In the genomic region with DNA sequence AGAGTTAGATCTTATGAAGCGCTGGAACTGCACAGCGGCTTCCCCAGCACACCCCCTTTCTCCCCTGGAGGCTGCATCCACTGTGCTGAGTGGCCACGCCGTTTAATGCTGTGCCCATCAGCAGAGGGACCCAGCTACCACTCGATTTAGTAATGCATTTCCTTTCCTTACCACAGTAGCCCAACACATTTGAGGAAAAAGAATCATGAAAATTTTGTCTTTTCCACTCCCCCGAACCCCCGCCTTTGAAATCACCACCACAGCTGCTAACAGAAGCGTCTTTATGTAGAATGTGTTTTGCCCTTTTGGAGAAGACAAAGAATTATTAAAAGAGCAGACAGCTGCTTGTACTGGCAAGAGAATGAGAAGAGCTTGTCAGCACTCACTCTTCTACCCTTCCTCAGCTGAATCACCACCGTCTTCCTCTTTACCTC, we compare ENCODE assay signal across 2 cellular contexts.
TF ChIP-seq lines count a peak whose summit lies in the region.

No MANE protein-coding gene starts in this region.

TF ChIP-seq in A549, 52 proteins besides CTCF, POLR2A, EP300 and RAD21 (continued from another document):
- TF ChIP-seq, protein P1, sequence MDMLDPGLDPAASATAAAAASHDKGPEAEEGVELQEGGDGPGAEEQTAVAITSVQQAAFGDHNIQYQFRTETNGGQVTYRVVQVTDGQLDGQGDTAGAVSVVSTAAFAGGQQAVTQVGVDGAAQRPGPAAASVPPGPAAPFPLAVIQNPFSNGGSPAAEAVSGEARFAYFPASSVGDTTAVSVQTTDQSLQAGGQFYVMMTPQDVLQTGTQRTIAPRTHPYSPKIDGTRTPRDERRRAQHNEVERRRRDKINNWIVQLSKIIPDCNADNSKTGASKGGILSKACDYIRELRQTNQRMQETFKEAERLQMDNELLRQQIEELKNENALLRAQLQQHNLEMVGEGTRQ (IDR thresholded peaks at IDR 0.05) = no peak
- TF ChIP-seq TFCP2L1 (CRISPR knock-in tag; IDR thresholded peaks at IDR 0.05) (no peak), HOXB13 (CRISPR knock-in tag; IDR thresholded peaks at IDR 0.05; ENCODE audit: low read depth) (no peak), HOXA7 (CRISPR knock-in tag; IDR thresholded peaks at IDR 0.05) (no peak), EHF (CRISPR knock-in tag; IDR thresholded peaks at IDR 0.05) (no peak), POLR2AphosphoS2 (conservative IDR thresholded peaks at IDR 0.05; ENCODE audit: low read length) (no peak), RNF2 (IDR thresholded peaks at IDR 0.05; ENCODE audit: borderline replicate concordance, low read depth) (no peak), NPAS2 (CRISPR knock-in tag; IDR thresholded peaks at IDR 0.05; ENCODE audit: borderline replicate concordance) (no peak), ESRRA (IDR thresholded peaks at IDR 0.05; ENCODE audit: borderline replicate concordance, low read length) (no peak), SREBF2 (IDR thresholded peaks at IDR 0.05) (no peak), KDM5A (IDR thresholded peaks at IDR 0.05) (no peak), HDAC2 (IDR thresholded peaks at IDR 0.05) (no peak), NFE2L2 (conservative IDR thresholded peaks at IDR 0.05; ENCODE audit: low read length) (no peak), RCOR1 (IDR thresholded peaks at IDR 0.05; ENCODE audit: low read depth, low read length) (no peak), FOSB (CRISPR knock-in tag; IDR thresholded peaks at IDR 0.05) (no peak)
- TF ChIP-seq, protein P2, sequence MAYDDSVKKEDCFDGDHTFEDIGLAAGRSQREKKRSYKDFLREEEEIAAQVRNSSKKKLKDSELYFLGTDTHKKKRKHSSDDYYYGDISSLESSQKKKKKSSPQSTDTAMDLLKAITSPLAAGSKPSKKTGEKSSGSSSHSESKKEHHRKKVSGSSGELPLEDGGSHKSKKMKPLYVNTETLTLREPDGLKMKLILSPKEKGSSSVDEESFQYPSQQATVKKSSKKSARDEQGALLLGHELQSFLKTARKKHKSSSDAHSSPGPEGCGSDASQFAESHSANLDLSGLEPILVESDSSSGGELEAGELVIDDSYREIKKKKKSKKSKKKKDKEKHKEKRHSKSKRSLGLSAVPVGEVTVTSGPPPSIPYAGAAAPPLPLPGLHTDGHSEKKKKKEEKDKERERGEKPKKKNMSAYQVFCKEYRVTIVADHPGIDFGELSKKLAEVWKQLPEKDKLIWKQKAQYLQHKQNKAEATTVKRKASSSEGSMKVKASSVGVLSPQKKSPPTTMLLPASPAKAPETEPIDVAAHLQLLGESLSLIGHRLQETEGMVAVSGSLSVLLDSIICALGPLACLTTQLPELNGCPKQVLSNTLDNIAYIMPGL (CRISPR knock-in tag; IDR thresholded peaks at IDR 0.05; ENCODE audit: borderline replicate concordance) = no peak
- TF ChIP-seq, protein P3, sequence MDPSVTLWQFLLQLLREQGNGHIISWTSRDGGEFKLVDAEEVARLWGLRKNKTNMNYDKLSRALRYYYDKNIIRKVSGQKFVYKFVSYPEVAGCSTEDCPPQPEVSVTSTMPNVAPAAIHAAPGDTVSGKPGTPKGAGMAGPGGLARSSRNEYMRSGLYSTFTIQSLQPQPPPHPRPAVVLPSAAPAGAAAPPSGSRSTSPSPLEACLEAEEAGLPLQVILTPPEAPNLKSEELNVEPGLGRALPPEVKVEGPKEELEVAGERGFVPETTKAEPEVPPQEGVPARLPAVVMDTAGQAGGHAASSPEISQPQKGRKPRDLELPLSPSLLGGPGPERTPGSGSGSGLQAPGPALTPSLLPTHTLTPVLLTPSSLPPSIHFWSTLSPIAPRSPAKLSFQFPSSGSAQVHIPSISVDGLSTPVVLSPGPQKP (IDR thresholded peaks at IDR 0.05; ENCODE audit: low read depth, low read length) = no peak
- TF ChIP-seq, protein P4, sequence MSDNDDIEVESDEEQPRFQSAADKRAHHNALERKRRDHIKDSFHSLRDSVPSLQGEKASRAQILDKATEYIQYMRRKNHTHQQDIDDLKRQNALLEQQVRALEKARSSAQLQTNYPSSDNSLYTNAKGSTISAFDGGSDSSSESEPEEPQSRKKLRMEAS (IDR thresholded peaks at IDR 0.05) = no peak
- TF ChIP-seq, protein P5, sequence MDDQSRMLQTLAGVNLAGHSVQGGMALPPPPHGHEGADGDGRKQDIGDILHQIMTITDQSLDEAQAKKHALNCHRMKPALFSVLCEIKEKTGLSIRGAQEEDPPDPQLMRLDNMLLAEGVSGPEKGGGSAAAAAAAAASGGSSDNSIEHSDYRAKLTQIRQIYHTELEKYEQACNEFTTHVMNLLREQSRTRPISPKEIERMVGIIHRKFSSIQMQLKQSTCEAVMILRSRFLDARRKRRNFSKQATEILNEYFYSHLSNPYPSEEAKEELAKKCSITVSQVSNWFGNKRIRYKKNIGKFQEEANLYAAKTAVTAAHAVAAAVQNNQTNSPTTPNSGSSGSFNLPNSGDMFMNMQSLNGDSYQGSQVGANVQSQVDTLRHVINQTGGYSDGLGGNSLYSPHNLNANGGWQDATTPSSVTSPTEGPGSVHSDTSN (IDR thresholded peaks at IDR 0.05) = no peak
TF ChIP-seq in A549: peak in this region for 0.

TF ChIP-seq in WTC11, 78 proteins besides CTCF, POLR2A, EP300 and RAD21 (continued from another document):
- TF ChIP-seq, protein P6, sequence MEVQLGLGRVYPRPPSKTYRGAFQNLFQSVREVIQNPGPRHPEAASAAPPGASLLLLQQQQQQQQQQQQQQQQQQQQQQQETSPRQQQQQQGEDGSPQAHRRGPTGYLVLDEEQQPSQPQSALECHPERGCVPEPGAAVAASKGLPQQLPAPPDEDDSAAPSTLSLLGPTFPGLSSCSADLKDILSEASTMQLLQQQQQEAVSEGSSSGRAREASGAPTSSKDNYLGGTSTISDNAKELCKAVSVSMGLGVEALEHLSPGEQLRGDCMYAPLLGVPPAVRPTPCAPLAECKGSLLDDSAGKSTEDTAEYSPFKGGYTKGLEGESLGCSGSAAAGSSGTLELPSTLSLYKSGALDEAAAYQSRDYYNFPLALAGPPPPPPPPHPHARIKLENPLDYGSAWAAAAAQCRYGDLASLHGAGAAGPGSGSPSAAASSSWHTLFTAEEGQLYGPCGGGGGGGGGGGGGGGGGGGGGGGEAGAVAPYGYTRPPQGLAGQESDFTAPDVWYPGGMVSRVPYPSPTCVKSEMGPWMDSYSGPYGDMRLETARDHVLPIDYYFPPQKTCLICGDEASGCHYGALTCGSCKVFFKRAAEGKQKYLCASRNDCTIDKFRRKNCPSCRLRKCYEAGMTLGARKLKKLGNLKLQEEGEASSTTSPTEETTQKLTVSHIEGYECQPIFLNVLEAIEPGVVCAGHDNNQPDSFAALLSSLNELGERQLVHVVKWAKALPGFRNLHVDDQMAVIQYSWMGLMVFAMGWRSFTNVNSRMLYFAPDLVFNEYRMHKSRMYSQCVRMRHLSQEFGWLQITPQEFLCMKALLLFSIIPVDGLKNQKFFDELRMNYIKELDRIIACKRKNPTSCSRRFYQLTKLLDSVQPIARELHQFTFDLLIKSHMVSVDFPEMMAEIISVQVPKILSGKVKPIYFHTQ (CRISPR knock-in tag; IDR thresholded peaks at IDR 0.05) = no peak
- TF ChIP-seq EMX1 (CRISPR knock-in tag; IDR thresholded peaks at IDR 0.05) (no peak), NR1H2 (CRISPR knock-in tag; IDR thresholded peaks at IDR 0.05) (no peak), FOXP1 (CRISPR knock-in tag; IDR thresholded peaks at IDR 0.05; ENCODE audit: borderline replicate concordance) (no peak), ZNF232 (CRISPR knock-in tag; IDR thresholded peaks at IDR 0.05) (no peak)
- TF ChIP-seq, protein P7, sequence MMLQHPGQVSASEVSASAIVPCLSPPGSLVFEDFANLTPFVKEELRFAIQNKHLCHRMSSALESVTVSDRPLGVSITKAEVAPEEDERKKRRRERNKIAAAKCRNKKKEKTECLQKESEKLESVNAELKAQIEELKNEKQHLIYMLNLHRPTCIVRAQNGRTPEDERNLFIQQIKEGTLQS (CRISPR knock-in tag; conservative IDR thresholded peaks at IDR 0.05) = no peak
- TF ChIP-seq, protein P4 (CRISPR knock-in tag; IDR thresholded peaks at IDR 0.05) = no peak
- TF ChIP-seq, protein P8, sequence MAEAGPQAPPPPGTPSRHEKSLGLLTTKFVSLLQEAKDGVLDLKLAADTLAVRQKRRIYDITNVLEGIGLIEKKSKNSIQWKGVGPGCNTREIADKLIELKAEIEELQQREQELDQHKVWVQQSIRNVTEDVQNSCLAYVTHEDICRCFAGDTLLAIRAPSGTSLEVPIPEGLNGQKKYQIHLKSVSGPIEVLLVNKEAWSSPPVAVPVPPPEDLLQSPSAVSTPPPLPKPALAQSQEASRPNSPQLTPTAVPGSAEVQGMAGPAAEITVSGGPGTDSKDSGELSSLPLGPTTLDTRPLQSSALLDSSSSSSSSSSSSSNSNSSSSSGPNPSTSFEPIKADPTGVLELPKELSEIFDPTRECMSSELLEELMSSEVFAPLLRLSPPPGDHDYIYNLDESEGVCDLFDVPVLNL (CRISPR knock-in tag; IDR thresholded peaks at IDR 0.05; ENCODE audit: borderline replicate concordance, low read depth) = no peak
